In the genomic region with DNA sequence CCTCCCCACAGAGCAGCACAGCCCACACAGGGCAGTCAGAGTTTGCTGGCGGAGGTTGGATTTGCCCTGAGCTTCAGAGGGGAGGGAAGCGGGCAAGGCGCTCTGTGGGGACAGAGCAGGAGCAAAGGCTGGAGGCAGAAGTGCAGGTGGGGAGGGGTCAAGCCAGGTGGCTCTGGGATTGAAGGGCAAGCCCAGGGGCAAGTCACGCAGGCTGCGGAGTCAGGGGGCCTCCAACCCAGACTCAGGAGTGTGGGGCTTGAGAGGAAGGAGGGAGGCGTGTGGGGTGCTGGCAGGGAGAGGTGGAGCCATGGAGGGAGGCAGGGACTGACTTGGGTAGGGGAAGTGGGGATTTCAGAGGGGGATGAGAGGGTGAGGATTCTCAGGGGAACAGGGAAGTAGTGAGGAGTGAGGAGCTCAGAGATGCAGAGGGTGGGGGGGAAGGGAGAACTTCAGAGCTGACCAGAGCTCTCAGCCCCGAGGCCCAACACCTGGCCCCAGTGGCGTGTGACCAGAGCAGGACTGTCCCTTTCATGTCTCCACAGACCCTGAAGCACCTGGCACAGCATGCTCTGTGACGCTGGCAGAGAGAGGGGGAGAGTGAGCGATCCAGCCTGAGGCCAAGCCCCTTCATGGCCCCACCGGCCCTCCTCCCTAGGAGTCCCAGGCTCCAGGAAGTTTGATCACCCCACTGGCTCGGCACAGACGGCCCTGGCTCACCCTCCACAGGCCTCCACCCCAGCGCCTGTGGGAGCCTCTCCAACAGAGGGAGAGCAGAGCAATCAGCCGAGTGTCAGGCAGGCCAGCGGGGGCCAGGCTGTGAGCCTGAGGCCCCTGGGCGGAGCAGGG, we compare ENCODE assay signal across 10 cellular contexts. TPM values are rescaled to one million over a fixed set of nuclear protein-coding genes. Genes with fewer than 3 reads are reported as not detected.
A peak's percentile ranks its signal among the peaks of the same experiment; 100 is the strongest.
DNase-seq lines count a peak whose midpoint lies in the region; ATAC-seq and TF ChIP-seq lines count a peak whose summit lies in the region.
"Had no signal": no experiment of that assay in that cellular context is flagged by ENCODE, and none has a peak within 500 bp of the region (broad histone marks: within the 10 kb centered on the region; RNA-seq: fewer than 3 reads in every experiment).

No MANE protein-coding gene starts in this region.

- no peaks in the 10 kb centered on the region for H3K27me3 ChIP-seq in H7 (ENCODE audit: control insufficient read depth, insufficient read depth, low read length)
- no peaks in the 10 kb centered on the region for H3K27me3 ChIP-seq in testis

- 86 to 92% methylated on average over 11 to 17 of the region's 17 CpGs for WGBS in testis, 2 donors

- peak; percentile 6 for ATAC-seq in Right ventricle myocardium inferior
- no peak for ATAC-seq in GM19455 (IDR thresholded peaks at IDR 0.05; ENCODE audit: unreplicated experiment)
- no peak for ATAC-seq in HG02610 (IDR thresholded peaks at IDR 0.05; ENCODE audit: unreplicated experiment)

- H3K36me3 ChIP-seq in H7 (replicated peaks; ENCODE audit: control insufficient read depth, insufficient read depth, low read length): no peaks in the 10 kb centered on the region; the same call in 1 of the 2 replicates
- no peaks in the 10 kb centered on the region for H3K36me3 ChIP-seq in testis (ENCODE audit: low read depth, missing control alignments)

- H3K9me3 ChIP-seq in testis: no peaks in the 10 kb centered on the region

- TF ChIP-seq CTCF in testis (IDR thresholded peaks at IDR 0.05): no peak

- H3K4me3 ChIP-seq in H7 (ENCODE audit: insufficient read depth, low read depth, low read length) (no peak overlapping the region), skin epidermis (no peak overlapping the region), testis (no peak overlapping the region)
- H3K4me3 ChIP-seq: SK-N-MC had no signal

- intact Hi-C loops in Right ventricle myocardium inferior (cut with DNase I) (no loop called here), testis (cut with DNase I; ENCODE audit: low total_unique reads) (no loop called here)

- DNase-seq in H7 (peak; percentile 80), SKM-1 (lab: John Stamatoyannopoulos, UW; ENCODE audit: unreplicated experiment) (peak; percentile 70), Right ventricle myocardium inferior (ENCODE audit: missing footprints) (no peak), testis (no peak)
- DNase-seq in stimulated activated CD4-positive, alpha-beta T cell treated with anti-CD3 and anti-CD28 coated beads, Interleukin-4, amount 100 ng/mL, for 24 hours: no peak

- TF ChIP-seq POLR2A in testis (IDR thresholded peaks at IDR 0.05): no peak

- peak overlapping the region; percentile 39 to 98 (median 83) for H3K27ac ChIP-seq in skin epidermis
- no peak overlapping the region for H3K27ac ChIP-seq in testis
- H3K27ac ChIP-seq: SK-N-MC had no signal

- no peaks in the 10 kb centered on the region for H3K4me1 ChIP-seq in testis

RNA-seq across cellular contexts. Expression of a gene that starts 10.8 kb away (rescaled TPM):
- total RNA-seq in H7 (2014; rRNA removed; shearing (Covaris generic)): 40.8 and 56.7 TPM in 2 replicates
- total RNA-seq in Right ventricle myocardium inferior: 50.5 TPM
- total RNA-seq in testis: 10 to 100 TPM; 24.4 to 25.4 TPM
- 76.6 TPM for polyA plus RNA-seq in testis (ENCODE audit: insufficient read depth, low read depth, low replicate concordance)

RNA-seq across cellular contexts. Expression of a gene that starts 15.8 kb away (rescaled TPM):
- total RNA-seq in H7 (2014; rRNA removed; shearing (Covaris generic)): 13.4 and 14.6 TPM in 2 replicates
- total RNA-seq in Right ventricle myocardium inferior: 9.5 TPM
- 10 to 100 TPM; 39.7 to 51.7 TPM for total RNA-seq in testis
- polyA plus RNA-seq in testis (ENCODE audit: insufficient read depth, low read depth, low replicate concordance): 65.9 TPM

RNA-seq across cellular contexts. Expression of a gene that starts 27.1 kb away (rescaled TPM):
- 5.1 and 8.3 TPM in 2 replicates for total RNA-seq in H7 (2014; rRNA removed; shearing (Covaris generic))
- total RNA-seq in Right ventricle myocardium inferior (6.5 TPM), testis (1 to 10 TPM in 1 of 2 donors, not detected in 1; 3.0 TPM)
- polyA plus RNA-seq in testis (ENCODE audit: insufficient read depth, low read depth, low replicate concordance): 23.8 TPM
- total RNA-seq: LHCN-M2 had no signal

RNA-seq across cellular contexts. Expression of a gene that starts 56.6 kb away (rescaled TPM):
- total RNA-seq in H7 (2014; rRNA removed; shearing (Covaris generic)): 60.1 and 69.7 TPM in 2 replicates
- 73.6 TPM for total RNA-seq in Right ventricle myocardium inferior
- 10 to 100 TPM; 52.1 to 61.8 TPM for total RNA-seq in testis
- polyA plus RNA-seq in testis (ENCODE audit: insufficient read depth, low read depth, low replicate concordance): 82.5 TPM

Comparison
In these comparisons a context has a peak if more than half of its experiments do, and no peak if none do; other contexts are left out.
1. DNase-seq: peak in H7 (single experiment) and SKM-1 (single experiment); none in Right ventricle myocardium inferior (single experiment), testis (single experiment) and stimulated activated CD4-positive, alpha-beta T cell treated with anti-CD3 and anti-CD28 coated beads, Interleukin-4, amount 100 ng/mL, for 24 hours (single experiment).
2. H3K27ac ChIP-seq: peak in skin epidermis (21 of 21); none in testis (0 of 2).